ENCODE assay signal across 15 cellular contexts in genomic region chr20:37319120-37319717, GRCh38. TPM values are rescaled to one million over a fixed set of nuclear protein-coding genes. Genes with fewer than 3 reads are reported as not detected.
DNase-seq lines count a peak whose midpoint lies in the region; ATAC-seq and TF ChIP-seq lines count a peak whose summit lies in the region.
"Had no signal": no experiment of that assay in that cellular context is flagged by ENCODE, and none has a peak within 500 bp of the region (broad histone marks: within the 10 kb centered on the region; RNA-seq: fewer than 3 reads in every experiment).

No MANE protein-coding gene starts in this region.

- no peak for ATAC-seq in naive thymus-derived CD4-positive, alpha-beta T cell
- no peak for ATAC-seq in GM18858 (IDR thresholded peaks at IDR 0.05; ENCODE audit: unreplicated experiment)

- no peaks in the 10 kb centered on the region for H3K27me3 Mint-ChIP-seq in dendritic cell treated with granulocyte-macrophage colony-stimulating factor and Interleukin-4, amounts not matched to agents 40 ng/mL and 50 ng/mL, for 4 days
- no peaks in the 10 kb centered on the region for H3K27me3 Mint-ChIP-seq in naive thymus-derived CD4-positive, alpha-beta T cell
- H3K27me3 Mint-ChIP-seq in activated T-helper 2 cell treated with anti-CD3 and anti-CD28 coated beads, Interferon-gamma antibody, Interleukin-2, Interleukin-4, amounts not matched to agents 10 μg/mL and 5 μg/mL and 100 μg/mL, durations not matched to agents 14 hours and 24 hours and 36 hours (ENCODE audit: low read depth): no peaks in the 10 kb centered on the region

- no peak for TF ChIP-seq CTCF in A673 (conservative IDR thresholded peaks at IDR 0.05; ENCODE audit: low read depth, low read length)

- H3K27ac Mint-ChIP-seq in dendritic cell treated with granulocyte-macrophage colony-stimulating factor and Interleukin-4, amounts not matched to agents 40 ng/mL and 50 ng/mL, for 4 days: peak overlapping the region; percentile 87
- peak overlapping the region in 5 of 9 donors; percentile 2 to 73 (median 13) for H3K27ac Mint-ChIP-seq in naive thymus-derived CD4-positive, alpha-beta T cell
- H3K27ac Mint-ChIP-seq in activated T-helper 2 cell treated with anti-CD3 and anti-CD28 coated beads, Interferon-gamma antibody, Interleukin-2, Interleukin-4, amounts not matched to agents 10 μg/mL and 5 μg/mL and 100 μg/mL, durations not matched to agents 14 hours and 24 hours and 36 hours: no peak overlapping the region

- CTCF ChIA-PET in naive thymus-derived CD4-positive, alpha-beta T cell (lab: Charles Lee): no interaction called here
- CTCF ChIA-PET in A673 (lab: Charles Lee): no interaction called here

- H3K4me1 Mint-ChIP-seq in dendritic cell treated with granulocyte-macrophage colony-stimulating factor and Interleukin-4, amounts not matched to agents 40 ng/mL and 50 ng/mL, for 4 days (ENCODE audit: low read depth): peaks cover 60% of the 10 kb centered on the region
- peaks cover 8 to 31% (median 27%) of the 10 kb centered on the region in 7 donors for H3K4me1 Mint-ChIP-seq in naive thymus-derived CD4-positive, alpha-beta T cell
- H3K4me1 Mint-ChIP-seq in activated T-helper 2 cell treated with anti-CD3 and anti-CD28 coated beads, Interferon-gamma antibody, Interleukin-2, Interleukin-4, amounts not matched to agents 10 μg/mL and 5 μg/mL and 100 μg/mL, durations not matched to agents 14 hours and 24 hours and 36 hours (ENCODE audit: low read depth): peaks cover 25% of the 10 kb centered on the region

- no peak overlapping the region for H3K4me3 ChIP-seq in naive thymus-derived CD4-positive, alpha-beta T cell (ENCODE audit: low read length)
- H3K4me3 ChIP-seq in A673 (ENCODE audit: low read depth, low read length, poor library complexity, severe bottlenecking): no peak overlapping the region
- H3K4me3 ChIP-seq: adrenal gland, SK-N-MC had no signal

- no TSS peak for BruUV-seq in A673 (replicated peaks; lab: Mats Ljungman, UMichigan)

- intact Hi-C loops in dendritic cell treated with granulocyte-macrophage colony-stimulating factor and Interleukin-4, amounts not matched to agents 40 ng/mL and 50 ng/mL, for 4 days (cut with micrococcal nuclease): no loop called here
- intact Hi-C loops in naive thymus-derived CD4-positive, alpha-beta T cell (cut with micrococcal nuclease): no loop called here
- intact Hi-C loops in activated T-helper 2 cell treated with anti-CD3 and anti-CD28 coated beads, Interferon-gamma antibody, Interleukin-2, Interleukin-4, amounts not matched to agents 10 μg/mL and 5 μg/mL and 100 μg/mL, durations not matched to agents 14 hours and 24 hours and 36 hours (cut with micrococcal nuclease): no loop called here
- intact Hi-C loops in A673 (cut with micrococcal nuclease; ENCODE audit: unreplicated experiment): no loop called here

- no peak overlapping the region for H3K27ac ChIP-seq in naive thymus-derived CD4-positive, alpha-beta T cell (ENCODE audit: low read depth, low read length)
- H3K27ac ChIP-seq in A673 (ENCODE audit: low read depth, low read length, poor library complexity, severe bottlenecking): no peak overlapping the region
- H3K27ac ChIP-seq: adrenal gland, parathyroid adenoma, SK-N-MC had no signal

- peak; percentile 30 for DNase-seq in CMK (ENCODE audit: low read depth)
- DNase-seq in NCI-H226: peak; percentile 54
- DNase-seq in naive thymus-derived CD4-positive, alpha-beta T cell: no peak
- DNase-seq in activated T-helper 2 cell treated with anti-CD3 and anti-CD28 coated beads, Interferon-gamma antibody, Interleukin-2, Interleukin-4, amounts not matched to agents 10 μg/mL and 5 μg/mL and 100 μg/mL, durations not matched to agents 14 hours and 24 hours and 36 hours (ENCODE audit: low spot score): no peak
- DNase-seq in A673 (ENCODE audit: low spot score): no peak
- DNase-seq in activated CD4-positive, alpha-beta T cell treated with anti-CD3 and anti-CD28 coated beads for 4 hours: no peak
- DNase-seq: activated CD8-positive, alpha-beta memory T cell treated with anti-CD3 and anti-CD28 coated beads for 24 hours; adrenal gland; kidney; NCI-H446 had no signal

- POLR2A ChIA-PET in naive thymus-derived CD4-positive, alpha-beta T cell (lab: Charles Lee): interaction anchor here (0.6 kb wide), 1 partner anchor 72 kb away, joined by 4 read pairs; no protein-coding TSS in a partner anchor
- POLR2A ChIA-PET in A673 (lab: Charles Lee; ENCODE audit: low non-redundant PET): no interaction called here

- H3K27me3 ChIP-seq in naive thymus-derived CD4-positive, alpha-beta T cell (ENCODE audit: control insufficient read depth in 2 of 2, insufficient read depth in 2 of 2, low read length in 2 of 2): no peaks in the 10 kb centered on the region
- H3K27me3 ChIP-seq in A673 (replicated peaks; ENCODE audit: insufficient read depth, low read depth, low read length, poor library complexity): no peaks in the 10 kb centered on the region
- H3K27me3 ChIP-seq: adrenal gland had no signal

- no peaks in the 10 kb centered on the region for H3K9me3 Mint-ChIP-seq in dendritic cell treated with granulocyte-macrophage colony-stimulating factor and Interleukin-4, amounts not matched to agents 40 ng/mL and 50 ng/mL, for 4 days
- H3K9me3 Mint-ChIP-seq in naive thymus-derived CD4-positive, alpha-beta T cell: peaks cover 0 to 4% (median 0%) of the 10 kb centered on the region in 11 donors
- H3K9me3 Mint-ChIP-seq in activated T-helper 2 cell treated with anti-CD3 and anti-CD28 coated beads, Interferon-gamma antibody, Interleukin-2, Interleukin-4, amounts not matched to agents 10 μg/mL and 5 μg/mL and 100 μg/mL, durations not matched to agents 14 hours and 24 hours and 36 hours: peaks cover 6% of the 10 kb centered on the region

- H3K4me3 Mint-ChIP-seq in dendritic cell treated with granulocyte-macrophage colony-stimulating factor and Interleukin-4, amounts not matched to agents 40 ng/mL and 50 ng/mL, for 4 days: no peak overlapping the region
- H3K4me3 Mint-ChIP-seq in naive thymus-derived CD4-positive, alpha-beta T cell: no peak overlapping the region
- H3K4me3 Mint-ChIP-seq in activated T-helper 2 cell treated with anti-CD3 and anti-CD28 coated beads, Interferon-gamma antibody, Interleukin-2, Interleukin-4, amounts not matched to agents 10 μg/mL and 5 μg/mL and 100 μg/mL, durations not matched to agents 14 hours and 24 hours and 36 hours (ENCODE audit: low read depth): no peak overlapping the region

- H3K4me1 ChIP-seq in naive thymus-derived CD4-positive, alpha-beta T cell (ENCODE audit: control insufficient read depth in 2 of 2, insufficient read depth in 2 of 2, low read length in 2 of 2): peaks cover 0 to 6% of the 10 kb centered on the region in 2 donors
- no peaks in the 10 kb centered on the region for H3K4me1 ChIP-seq in A673 (ENCODE audit: insufficient read depth, low read length, poor library complexity, severe bottlenecking)

- H3K36me3 Mint-ChIP-seq in dendritic cell treated with granulocyte-macrophage colony-stimulating factor and Interleukin-4, amounts not matched to agents 40 ng/mL and 50 ng/mL, for 4 days (ENCODE audit: low read depth): peaks cover 43% of the 10 kb centered on the region
- peaks cover 4 to 16% (median 5%) of the 10 kb centered on the region in 5 donors for H3K36me3 Mint-ChIP-seq in naive thymus-derived CD4-positive, alpha-beta T cell
- H3K36me3 Mint-ChIP-seq in activated T-helper 2 cell treated with anti-CD3 and anti-CD28 coated beads, Interferon-gamma antibody, Interleukin-2, Interleukin-4, amounts not matched to agents 10 μg/mL and 5 μg/mL and 100 μg/mL, durations not matched to agents 14 hours and 24 hours and 36 hours (ENCODE audit: low read depth): peaks cover 27% of the 10 kb centered on the region

- no peaks in the 10 kb centered on the region for H3K9me3 ChIP-seq in naive thymus-derived CD4-positive, alpha-beta T cell (ENCODE audit: control insufficient read depth in 2 of 3, low read length in 3 of 3)
- H3K9me3 ChIP-seq in A673 (ENCODE audit: low read depth, low read length, poor library complexity, severe bottlenecking): no peaks in the 10 kb centered on the region
- H3K9me3 ChIP-seq: adrenal gland had no signal

- H3K36me3 ChIP-seq in naive thymus-derived CD4-positive, alpha-beta T cell (ENCODE audit: control insufficient read depth in 2 of 3, insufficient read depth in 3 of 3, low read length in 3 of 3): peaks cover 0 to 19% (median 0%) of the 10 kb centered on the region in 3 experiments
- H3K36me3 ChIP-seq in A673 (ENCODE audit: insufficient read depth, low read length, poor library complexity, severe bottlenecking): peaks cover 3% of the 10 kb centered on the region

RNA-seq across cellular contexts. Expression of gene SRC, which starts 26.7 kb away (rescaled TPM):
- total RNA-seq in naive thymus-derived CD4-positive, alpha-beta T cell: 10 to 100 TPM in 1 of 5 experiments, 1 to 10 TPM in 4; 2.8 to 26.6 (median 4.4) TPM
- under 1 TPM; 0.63 to 0.82 TPM for polyA plus RNA-seq in naive thymus-derived CD4-positive, alpha-beta T cell
- total RNA-seq in activated T-helper 2 cell treated with anti-CD3 and anti-CD28 coated beads, Interferon-gamma antibody, Interleukin-2, Interleukin-4, amounts not matched to agents 10 μg/mL and 5 μg/mL and 100 μg/mL, durations not matched to agents 14 hours and 24 hours and 36 hours: 3.5 and 6.4 TPM in 2 replicates
- 23.3 and 29.6 TPM in 2 replicates for total RNA-seq in A673 (2021)

RNA-seq across cellular contexts. Expression of gene MANBAL, which starts 29.8 kb away (rescaled TPM):
- total RNA-seq in naive thymus-derived CD4-positive, alpha-beta T cell: 10 to 100 TPM in 3 of 5 experiments, 1 to 10 TPM in 2; 4.2 to 12.3 (median 11.5) TPM
- polyA plus RNA-seq in naive thymus-derived CD4-positive, alpha-beta T cell: 10 to 100 TPM; 21.2 to 28.4 TPM
- total RNA-seq in activated T-helper 2 cell treated with anti-CD3 and anti-CD28 coated beads, Interferon-gamma antibody, Interleukin-2, Interleukin-4, amounts not matched to agents 10 μg/mL and 5 μg/mL and 100 μg/mL, durations not matched to agents 14 hours and 24 hours and 36 hours: 12.8 and 14.2 TPM in 2 replicates
- 46.4 and 48.4 TPM in 2 replicates for total RNA-seq in A673 (2021)

RNA-seq across cellular contexts. Expression of gene GHRH, which starts 57.6 kb away (rescaled TPM):
- total RNA-seq in naive thymus-derived CD4-positive, alpha-beta T cell: not detected
- not detected for polyA plus RNA-seq in naive thymus-derived CD4-positive, alpha-beta T cell
- not detected in 2 replicates for total RNA-seq in activated T-helper 2 cell treated with anti-CD3 and anti-CD28 coated beads, Interferon-gamma antibody, Interleukin-2, Interleukin-4, amounts not matched to agents 10 μg/mL and 5 μg/mL and 100 μg/mL, durations not matched to agents 14 hours and 24 hours and 36 hours
- not detected in 2 replicates for total RNA-seq in A673 (2021)
- total RNA-seq: adrenal gland, epithelial cell of proximal tubule, kidney had no signal

Comparison
In these comparisons a context has a peak if more than half of its experiments do, and no peak if none do; other contexts are left out.
1. DNase-seq: peak in CMK (single experiment) and NCI-H226 (single experiment); none in naive thymus-derived CD4-positive, alpha-beta T cell (0 of 9), activated T-helper 2 cell treated with anti-CD3 and anti-CD28 coated beads, Interferon-gamma antibody, Interleukin-2, Interleukin-4, amounts not matched to agents 10 μg/mL and 5 μg/mL and 100 μg/mL, durations not matched to agents 14 hours and 24 hours and 36 hours (single experiment), A673 (single experiment) and activated CD4-positive, alpha-beta T cell treated with anti-CD3 and anti-CD28 coated beads for 4 hours (0 of 2).